In genomic region chr2:120224256-120224655, GRCh38 we compare ENCODE assay signal across 9 cellular contexts.
DNase-seq lines count a peak whose midpoint lies in the region; ATAC-seq and TF ChIP-seq lines count a peak whose summit lies in the region.
"Had no signal": no experiment of that assay in that cellular context is flagged by ENCODE, and none has a peak within 500 bp of the region (broad histone marks: within the 10 kb centered on the region; RNA-seq: fewer than 3 reads in every experiment).

No MANE protein-coding gene starts in this region.

- no peak for ATAC-seq in GM21381 (IDR thresholded peaks at IDR 0.05; ENCODE audit: unreplicated experiment)

- H3K9ac ChIP-seq in endocrine pancreas (ENCODE audit: control insufficient read depth, insufficient read depth, low read length): peak overlapping the region; percentile 69
- no peak overlapping the region for H3K9ac ChIP-seq in parathyroid adenoma

- no peaks in the 10 kb centered on the region for H3K4me1 ChIP-seq in endocrine pancreas (ENCODE audit: control insufficient read depth, insufficient read depth, low read length)
- peaks cover 56% of the 10 kb centered on the region for H3K4me1 ChIP-seq in parathyroid adenoma
- H3K4me1 ChIP-seq in effector memory CD4-positive, alpha-beta T cell (ENCODE audit: control insufficient read depth, insufficient read depth, low read length, poor library complexity, severe bottlenecking): peaks cover 11% of the 10 kb centered on the region

- peak overlapping the region; percentile 97 for H3K27ac ChIP-seq in parathyroid adenoma
- no peak overlapping the region for H3K27ac ChIP-seq in effector memory CD4-positive, alpha-beta T cell (ENCODE audit: insufficient read depth, low read length, poor library complexity, severe bottlenecking)

- TF ChIP-seq CTCF in parathyroid adenoma (IDR thresholded peaks at IDR 0.05): no peak

- H3K4me3 ChIP-seq in endocrine pancreas (ENCODE audit: control insufficient read depth, insufficient read depth, low read length) (peak overlapping the region; percentile 40), parathyroid adenoma (ENCODE audit: low read depth, low read length) (peak overlapping the region; percentile 80)
- H3K4me3 ChIP-seq in effector memory CD4-positive, alpha-beta T cell (ENCODE audit: insufficient read depth, low read depth, low read length, poor library complexity, severe bottlenecking): no peak overlapping the region

- DNase-seq in ELF-1 (ENCODE audit: low read depth, low spot score) (peak; percentile 45), NCI-H774 (lab: John Stamatoyannopoulos, UW) (peak; percentile 3), epidermal melanocyte (ENCODE audit: insufficient read length, low spot score) (no peak), iPS-NIHi7 (ENCODE audit: extremely low spot score) (no peak)
- DNase-seq in effector memory CD4-positive, alpha-beta T cell: no peak

- no peak overlapping the region for H2AFZ ChIP-seq in parathyroid adenoma

- H3K9me3 ChIP-seq in endocrine pancreas (ENCODE audit: control insufficient read depth, low read length): no peaks in the 10 kb centered on the region
- H3K9me3 ChIP-seq in parathyroid adenoma (ENCODE audit: control insufficient read depth, low read length): no peaks in the 10 kb centered on the region
- no peaks in the 10 kb centered on the region for H3K9me3 ChIP-seq in effector memory CD4-positive, alpha-beta T cell (ENCODE audit: control insufficient read depth, low read length)
- H3K9me3 ChIP-seq: right lobe of liver had no signal

- H3K36me3 ChIP-seq in endocrine pancreas (ENCODE audit: control insufficient read depth, insufficient read depth, low read length) (no peaks in the 10 kb centered on the region), parathyroid adenoma (ENCODE audit: control insufficient read depth, insufficient read depth, low read length) (no peaks in the 10 kb centered on the region)
- H3K36me3 ChIP-seq in effector memory CD4-positive, alpha-beta T cell (ENCODE audit: control insufficient read depth, insufficient read depth, low read length): no peaks in the 10 kb centered on the region
- H3K36me3 ChIP-seq: right lobe of liver had no signal

- peak overlapping the region; percentile 97 for H3K4me2 ChIP-seq in parathyroid adenoma (ENCODE audit: low read length)

- no peaks in the 10 kb centered on the region for H3K27me3 ChIP-seq in endocrine pancreas (ENCODE audit: control insufficient read depth, insufficient read depth, low read length)
- no peaks in the 10 kb centered on the region for H3K27me3 ChIP-seq in parathyroid adenoma (ENCODE audit: control insufficient read depth, insufficient read depth, low read length)
- no peaks in the 10 kb centered on the region for H3K27me3 ChIP-seq in effector memory CD4-positive, alpha-beta T cell (replicated peaks; ENCODE audit: control insufficient read depth, insufficient read depth, low read length, poor library complexity, severe bottlenecking)
- H3K27me3 ChIP-seq: right lobe of liver had no signal

- H3K79me2 ChIP-seq in parathyroid adenoma: peaks cover 10% of the 10 kb centered on the region

Comparison
In these comparisons a context has a peak if more than half of its experiments do, and no peak if none do; other contexts are left out.
1. DNase-seq: peak in ELF-1 (single experiment) and NCI-H774 (single experiment); none in epidermal melanocyte (single experiment), iPS-NIHi7 (single experiment) and effector memory CD4-positive, alpha-beta T cell (0 of 3).